ENCODE assay signal across 13 cellular contexts in genomic region chr9:134360897-134361296, GRCh38. TPM values are rescaled to one million over a fixed set of nuclear protein-coding genes. Genes with fewer than 3 reads are reported as not detected.
DNase-seq lines count a peak whose midpoint lies in the region; ATAC-seq and TF ChIP-seq lines count a peak whose summit lies in the region.
"Had no signal": no experiment of that assay in that cellular context is flagged by ENCODE, and none has a peak within 500 bp of the region (broad histone marks: within the 10 kb centered on the region; RNA-seq: fewer than 3 reads in every experiment).

No MANE protein-coding gene starts in this region.

- peaks cover 89 to 95% of the 10 kb centered on the region in 2 donors for H3K4me1 ChIP-seq in duodenal mucosa (ENCODE audit: control insufficient read depth in 1 of 2, insufficient read depth in 2 of 2, low read length in 2 of 2)
- H3K4me1 ChIP-seq in skeletal muscle satellite cell (ENCODE audit: control insufficient read depth, insufficient read depth, low read length): peaks cover 25% of the 10 kb centered on the region
- peaks cover 43 to 80% (median 61%) of the 10 kb centered on the region in 4 donors for H3K4me1 ChIP-seq in transverse colon

- no peak for TF ChIP-seq EP300 in transverse colon (IDR thresholded peaks at IDR 0.05; ENCODE audit: low read depth)

- POLR2A ChIA-PET in RWPE1 (lab: Yijun Ruan, JAX; ENCODE audit: low non-redundant PET): interaction anchor here (0.6 kb wide), 1 partner anchor 32 kb away, joined by 3 read pairs; no protein-coding TSS in a partner anchor

- peak overlapping the region; percentile 100 for H3K27ac ChIP-seq in RWPE1
- H3K27ac ChIP-seq in duodenal mucosa (ENCODE audit: low read depth, low read length): peak overlapping the region; percentile 62
- no peak overlapping the region for H3K27ac ChIP-seq in substantia nigra (ENCODE audit: low read depth, low read length, poor library complexity, severe bottlenecking)
- H3K27ac ChIP-seq in transverse colon: no peak overlapping the region

- CTCF ChIA-PET in RWPE1 (lab: Yijun Ruan, JAX): interaction anchor here (0.6 to 1.0 kb wide), 3 partner anchors 34 to 190 kb away, joined by 3 to 4 read pairs (median 3); no protein-coding TSS in a partner anchor

- H3K4me3 ChIP-seq in duodenal mucosa (ENCODE audit: low read depth in 1 of 2, low read length in 2 of 2) (no peak overlapping the region), skeletal muscle satellite cell (ENCODE audit: low read length) (no peak overlapping the region), transverse colon (no peak overlapping the region)

- no peak for TF ChIP-seq POLR2A in transverse colon (IDR thresholded peaks at IDR 0.05)

- intact Hi-C loops in transverse colon (cut with DNase I; ENCODE audit: low total_unique reads): no loop called here

- H3K36me3 ChIP-seq in duodenal mucosa (ENCODE audit: control insufficient read depth in 1 of 2, insufficient read depth in 2 of 2, low read length in 2 of 2): no peaks in the 10 kb centered on the region
- no peaks in the 10 kb centered on the region for H3K36me3 ChIP-seq in skeletal muscle satellite cell (ENCODE audit: insufficient read depth, low read length)
- no peaks in the 10 kb centered on the region for H3K36me3 ChIP-seq in transverse colon

- TF ChIP-seq CTCF in RWPE1 (conservative IDR thresholded peaks at IDR 0.05; ENCODE audit: low read depth): no peak
- TF ChIP-seq CTCF in transverse colon (IDR thresholded peaks at IDR 0.05): no peak

- H3K9ac ChIP-seq in duodenal mucosa (ENCODE audit: low read depth in 1 of 2, low read length in 2 of 2) (peak overlapping the region in 1 of 2 donors; percentile 7), skeletal muscle satellite cell (ENCODE audit: low read depth, low read length) (no peak overlapping the region)

- WGBS in transverse colon (ENCODE audit: low coverage in 1 of 2), 2 donors: 85 to 100% methylated on average over 1 to 14 of the region's 14 CpGs

- in situ Hi-C loops in transverse colon (cut with MboI; ENCODE audit: low pct_ligation_motif_present in 1 of 4, low pct_unique_long_range_greater_than_20kb in 1 of 4, low sequenced_read_pairs in 3 of 4): no loop called here

- H3K4me2 ChIP-seq in skeletal muscle satellite cell (ENCODE audit: low read length): peak overlapping the region; percentile 54

- H3K27me3 ChIP-seq in duodenal mucosa (ENCODE audit: control insufficient read depth in 1 of 2, insufficient read depth in 2 of 2, low read length in 2 of 2): no peaks in the 10 kb centered on the region
- no peaks in the 10 kb centered on the region for H3K27me3 ChIP-seq in skeletal muscle satellite cell (ENCODE audit: control insufficient read depth, insufficient read depth, low read length)
- no peaks in the 10 kb centered on the region for H3K27me3 ChIP-seq in transverse colon

- DNase-seq in EH (ENCODE audit: low read depth): peak; percentile 57
- peak; percentile 71 for DNase-seq in RWPE1 (ENCODE audit: low spot score)
- no peak for DNase-seq in MV-4-11 (lab: John Stamatoyannopoulos, UW)
- DNase-seq in substantia nigra (lab: John Stamatoyannopoulos, UW): no peak
- DNase-seq in transverse colon: no peak
- DNase-seq: activated CD4-positive, alpha-beta memory T cell treated with anti-CD3 and anti-CD28 coated beads, Interleukin-2, amount 10 ng/mL, durations not matched to agents 7 days and 5 days; activated effector memory CD4-positive, alpha-beta T cell treated with anti-CD3 and anti-CD28 coated beads, Interleukin-2, amount 50 U/mL, for 16 hours; NCI-H1694; NK-92 treated with Interleukin-12 subunit alpha and Interleukin-12 subunit beta, amount 100 ng/mL, for 24 hours had no signal

- H3K9me3 ChIP-seq in duodenal mucosa (ENCODE audit: control insufficient read depth in 1 of 2, low read length in 2 of 2): no peaks in the 10 kb centered on the region
- H3K9me3 ChIP-seq in skeletal muscle satellite cell (replicated peaks; ENCODE audit: low read length): no peaks in the 10 kb centered on the region
- no peaks in the 10 kb centered on the region for H3K9me3 ChIP-seq in transverse colon

- ATAC-seq in GM18498 (IDR thresholded peaks at IDR 0.05; ENCODE audit: unreplicated experiment): no peak
- ATAC-seq: stimulated activated memory B cell treated with anti-CD40 and anti-IgM and Interleukin-4, amounts not matched to agents 10 μg/mL and 1 μg/mL and 100 μg/mL, for 72 hours had no signal

RNA-seq across cellular contexts. Expression of gene RXRA, which starts 34.6 kb away (rescaled TPM):
- total RNA-seq in skeletal muscle satellite cell (2012; rRNA removed): 9.9 and 16.6 TPM in 2 replicates
- total RNA-seq in transverse colon: 10 to 100 TPM; 27.3 to 70.5 (median 58.6) TPM

Comparison
In these comparisons a context has a peak if more than half of its experiments do, and no peak if none do; other contexts are left out.
1. DNase-seq: peak in EH (single experiment) and RWPE1 (single experiment); none in MV-4-11 (single experiment), substantia nigra (0 of 49) and transverse colon (single experiment).
2. H3K27ac ChIP-seq: peak in RWPE1 (single experiment) and duodenal mucosa (single experiment); none in substantia nigra (single experiment) and transverse colon (0 of 4).